ENCODE assay signal across 9 cellular contexts in genomic region chrX:131812847-131813825, GRCh38.
DNase-seq lines count a peak whose midpoint lies in the region; ATAC-seq and FAIRE-seq lines count a peak whose summit lies in the region.
"Had no signal": no experiment of that assay in that cellular context is flagged by ENCODE, and none has a peak within 500 bp of the region (broad histone marks: within the 10 kb centered on the region; RNA-seq: fewer than 3 reads in every experiment).

No MANE protein-coding gene starts in this region.

- DNase-seq in AG20443 (ENCODE audit: low spot score) = peak; percentile 36
- peak; percentile 38 for DNase-seq in GM19239 (ENCODE audit: insufficient read length, low spot score)
- DNase-seq in activated CD4-positive, CD25-positive, alpha-beta regulatory T cell (lab: John Stamatoyannopoulos, UW) = peak; percentile 0 to 26 (median 20)
- DNase-seq in central memory CD8-positive, alpha-beta T cell (ENCODE audit: low spot score in 2 of 2) = peak; percentile 42 to 58
- DNase-seq in naive B cell = peak; percentile 92
- no peak for DNase-seq in DMS153 treated with DMSO at 0.1 percent for 48 hours (lab: John Stamatoyannopoulos, UW; ENCODE audit: unreplicated experiment)

- peaks cover 8% of the 10 kb centered on the region for H3K4me1 ChIP-seq in stomach smooth muscle (ENCODE audit: control insufficient read depth, insufficient read depth, low read length)

- peak; percentile 100 for FAIRE-seq in GM19239 (lab: Jason Lieb, UNC)

- no peaks in the 10 kb centered on the region for H3K9me3 Mint-ChIP-seq in central memory CD8-positive, alpha-beta T cell
- H3K9me3 Mint-ChIP-seq in naive B cell = no peaks in the 10 kb centered on the region

- ATAC-seq in HG03378 (IDR thresholded peaks at IDR 0.05; ENCODE audit: unreplicated experiment) (peak; percentile 85), naive B cell (ENCODE audit: low read depth in 2 of 2) (peak; percentile 85 to 86)
- ATAC-seq in central memory CD8-positive, alpha-beta T cell (replicated peaks; ENCODE audit: extremely low read depth, poor library complexity, severe bottlenecking) = peak; percentile 84

- peaks cover 8% of the 10 kb centered on the region for H3K4me1 Mint-ChIP-seq in central memory CD8-positive, alpha-beta T cell
- peaks cover 16 to 38% (median 19%) of the 10 kb centered on the region in 3 donors for H3K4me1 Mint-ChIP-seq in naive B cell
- H3K4me1 Mint-ChIP-seq: nephron had no signal

- H3K27me3 ChIP-seq in stomach smooth muscle (ENCODE audit: control insufficient read depth in 1 of 2, insufficient read depth in 2 of 2, low read length in 2 of 2) = no peaks in the 10 kb centered on the region

- peak overlapping the region; percentile 66 for H3K4me3 Mint-ChIP-seq in central memory CD8-positive, alpha-beta T cell
- H3K4me3 Mint-ChIP-seq in naive B cell = peak overlapping the region; percentile 69 to 92 (median 81)
- H3K4me3 Mint-ChIP-seq: nephron had no signal

- no peaks in the 10 kb centered on the region for H3K9me3 ChIP-seq in stomach smooth muscle (ENCODE audit: control insufficient read depth in 2 of 2, low read length in 2 of 2)

- H3K9ac ChIP-seq in stomach smooth muscle (ENCODE audit: low read length in 2 of 2) = peak overlapping the region in 1 of 2 donors; percentile 55

- H3K27ac Mint-ChIP-seq in central memory CD8-positive, alpha-beta T cell (ENCODE audit: low read depth) = peak overlapping the region; percentile 69
- H3K27ac Mint-ChIP-seq in naive B cell = peak overlapping the region; percentile 67 to 94 (median 88)
- H3K27ac Mint-ChIP-seq: nephron had no signal

- H3K36me3 Mint-ChIP-seq in central memory CD8-positive, alpha-beta T cell (ENCODE audit: insufficient read depth) = peaks cover 1% of the 10 kb centered on the region
- H3K36me3 Mint-ChIP-seq in naive B cell = no peaks in the 10 kb centered on the region

- no peaks in the 10 kb centered on the region for H3K36me3 ChIP-seq in stomach smooth muscle (ENCODE audit: control insufficient read depth in 2 of 2, insufficient read depth in 2 of 2, low read length in 2 of 2)

- peak overlapping the region; percentile 60 for H3K27ac ChIP-seq in stomach smooth muscle (ENCODE audit: low read length)

- H3K27me3 Mint-ChIP-seq in central memory CD8-positive, alpha-beta T cell = no peaks in the 10 kb centered on the region
- no peaks in the 10 kb centered on the region for H3K27me3 Mint-ChIP-seq in naive B cell

- peak overlapping the region in 1 of 2 donors; percentile 74 for H3K4me3 ChIP-seq in stomach smooth muscle (ENCODE audit: low read length in 2 of 2)
